Comparison of ENCODE assay signal across 10 cellular contexts in the genomic region with DNA sequence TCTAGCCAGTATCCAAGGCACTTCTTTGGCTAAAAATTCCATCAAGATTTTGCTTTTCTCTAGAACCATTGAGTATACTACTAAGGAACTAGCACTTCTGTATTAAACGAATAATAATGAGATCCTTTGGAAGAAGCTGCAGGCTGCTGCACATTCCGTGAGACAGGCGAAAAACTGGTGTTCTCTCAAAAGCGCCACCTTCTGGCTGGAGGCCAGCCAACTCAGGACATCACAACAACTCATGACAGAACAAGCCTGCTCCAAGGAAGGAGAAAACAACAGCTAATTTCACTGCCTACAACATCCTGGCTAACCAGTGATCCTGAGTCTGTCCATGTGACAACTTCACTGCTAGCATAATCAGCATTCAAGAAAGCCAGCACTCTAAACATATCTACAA.
DNase-seq lines count a peak whose midpoint lies in the region; ATAC-seq and TF ChIP-seq lines count a peak whose summit lies in the region.
"Had no signal": no experiment of that assay in that cellular context is flagged by ENCODE, and none has a peak within 500 bp of the region (broad histone marks: within the 10 kb centered on the region; RNA-seq: fewer than 3 reads in every experiment).

No MANE protein-coding gene starts in this region.

- DNase-seq in DMS114 treated with DMSO at 0.1 percent for 48 hours (lab: John Stamatoyannopoulos, UW; ENCODE audit: unreplicated experiment) (peak; percentile 7), NCI-H1694 (lab: John Stamatoyannopoulos, UW) (peak; percentile 21), astrocyte of the spinal cord (ENCODE audit: low read depth, low spot score) (peak; percentile 49), NCI-H510A (lab: John Stamatoyannopoulos, UW) (no peak)
- DNase-seq in naive thymus-derived CD4-positive, alpha-beta T cell: peak in 5 of 9 donors; percentile 5 to 24 (median 9)

- no peaks in the 10 kb centered on the region for H3K4me1 ChIP-seq in naive thymus-derived CD4-positive, alpha-beta T cell (ENCODE audit: control insufficient read depth in 2 of 2, insufficient read depth in 2 of 2, low read length in 2 of 2)
- H3K4me1 ChIP-seq: Peyer's patch, tibial nerve had no signal

- CTCF ChIA-PET in naive thymus-derived CD4-positive, alpha-beta T cell (lab: Charles Lee): interaction anchor here (0.6 kb wide), 1 partner anchor 1052 kb away, joined by 3 read pairs; no protein-coding TSS in a partner anchor

- TF ChIP-seq POLR2A in GM18505 (IDR thresholded peaks at IDR 0.05; ENCODE audit: borderline replicate concordance, extremely low read depth, insufficient read depth, insufficient read length): no peak

- POLR2A ChIA-PET in naive thymus-derived CD4-positive, alpha-beta T cell (lab: Charles Lee): no interaction called here

- no peak overlapping the region for H3K27ac Mint-ChIP-seq in naive thymus-derived CD4-positive, alpha-beta T cell

- H3K9me3 Mint-ChIP-seq in naive thymus-derived CD4-positive, alpha-beta T cell: peaks cover 0 to 5% (median 1%) of the 10 kb centered on the region in 11 donors

- ATAC-seq in GM19467 (IDR thresholded peaks at IDR 0.05; ENCODE audit: unreplicated experiment): peak; percentile 64
- no peak for ATAC-seq in naive thymus-derived CD4-positive, alpha-beta T cell
- no peak for ATAC-seq in GM18505 (IDR thresholded peaks at IDR 0.05; ENCODE audit: unreplicated experiment)
- no peak for ATAC-seq in GM18873 (IDR thresholded peaks at IDR 0.05; ENCODE audit: low FRiP score, unreplicated experiment)

- no peak overlapping the region for H3K4me3 ChIP-seq in astrocyte of the spinal cord (ENCODE audit: low read depth, low read length)
- H3K4me3 ChIP-seq in naive thymus-derived CD4-positive, alpha-beta T cell (ENCODE audit: low read length): no peak overlapping the region
- H3K4me3 ChIP-seq: Peyer's patch, tibial nerve had no signal

- H3K27me3 ChIP-seq in naive thymus-derived CD4-positive, alpha-beta T cell (ENCODE audit: control insufficient read depth in 2 of 2, insufficient read depth in 2 of 2, low read length in 2 of 2): no peaks in the 10 kb centered on the region
- H3K27me3 ChIP-seq: Peyer's patch, tibial nerve had no signal

- intact Hi-C loops in naive thymus-derived CD4-positive, alpha-beta T cell (cut with micrococcal nuclease): loop anchor here (1.0 kb wide), 1 partner anchor 52 kb away; no protein-coding TSS in a partner anchor

- H3K36me3 Mint-ChIP-seq in naive thymus-derived CD4-positive, alpha-beta T cell: no peaks in the 10 kb centered on the region

- in situ Hi-C loops in astrocyte of the spinal cord (cut with HindIII; ENCODE audit: low sequenced_read_pairs): no loop called here

- H3K27me3 Mint-ChIP-seq in naive thymus-derived CD4-positive, alpha-beta T cell: peaks cover 8 to 52% (median 27%) of the 10 kb centered on the region in 5 donors

- H3K4me3 Mint-ChIP-seq in naive thymus-derived CD4-positive, alpha-beta T cell: no peak overlapping the region

- TF ChIP-seq CTCF in astrocyte of the spinal cord (IDR thresholded peaks at IDR 0.05; ENCODE audit: low read depth, low read length): peak; percentile 63

- no peak overlapping the region for H3K27ac ChIP-seq in naive thymus-derived CD4-positive, alpha-beta T cell (ENCODE audit: low read depth, low read length)
- H3K27ac ChIP-seq: Peyer's patch, tibial nerve had no signal

- no peaks in the 10 kb centered on the region for H3K9me3 ChIP-seq in naive thymus-derived CD4-positive, alpha-beta T cell (ENCODE audit: control insufficient read depth in 2 of 3, low read length in 3 of 3)
- H3K9me3 ChIP-seq: Peyer's patch had no signal

- H3K4me1 Mint-ChIP-seq in naive thymus-derived CD4-positive, alpha-beta T cell: no peaks in the 10 kb centered on the region

- H3K36me3 ChIP-seq in naive thymus-derived CD4-positive, alpha-beta T cell (ENCODE audit: control insufficient read depth in 2 of 3, insufficient read depth in 3 of 3, low read length in 3 of 3): no peaks in the 10 kb centered on the region
- H3K36me3 ChIP-seq: Peyer's patch, tibial nerve had no signal
